Comparison of ENCODE assay signal across 20 cellular contexts in the genomic region with DNA sequence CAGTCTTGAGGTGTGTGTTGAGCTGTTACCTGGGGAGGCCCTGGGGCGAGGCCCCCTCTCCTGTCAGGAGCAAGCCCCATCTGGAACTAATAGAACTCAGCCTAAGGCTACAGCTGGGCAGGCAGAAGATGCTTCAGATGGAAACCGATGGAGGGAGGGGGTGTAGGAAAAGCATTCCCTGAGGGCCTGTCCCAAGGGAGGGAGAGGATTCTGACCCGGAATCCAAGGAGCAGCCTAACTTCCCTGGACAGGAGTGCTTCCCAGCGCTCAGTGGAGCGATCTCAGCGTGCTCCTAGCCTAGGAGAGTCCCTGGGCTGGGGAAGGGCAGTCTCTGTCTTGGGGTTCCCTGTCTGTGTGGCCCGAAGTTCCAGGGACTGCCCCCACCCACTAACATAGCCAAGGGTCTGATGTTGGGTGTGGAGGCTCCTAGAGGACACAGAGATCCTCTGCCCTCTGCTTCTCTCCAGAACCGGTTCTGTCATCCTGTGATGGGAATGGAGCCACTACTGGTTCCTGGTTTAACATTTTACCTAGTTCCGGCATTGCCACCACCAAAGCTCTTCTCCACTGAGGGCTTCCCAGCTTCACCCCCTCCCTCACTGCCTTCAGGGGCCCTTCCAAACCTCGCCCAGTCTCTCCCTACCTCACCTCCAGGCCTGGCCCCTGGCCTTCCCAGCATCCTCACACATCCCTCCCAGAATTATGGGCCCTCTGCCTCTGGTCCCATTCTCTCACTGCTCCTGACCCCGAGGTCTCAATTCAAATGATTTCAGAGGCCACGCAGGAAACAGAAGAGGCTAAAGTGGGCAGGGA. TPM values are rescaled to one million over a fixed set of nuclear protein-coding genes. Genes with fewer than 3 reads are reported as not detected.
DNase-seq lines count a peak whose midpoint lies in the region; ATAC-seq, FAIRE-seq and TF ChIP-seq lines count a peak whose summit lies in the region.
"Had no signal": no experiment of that assay in that cellular context is flagged by ENCODE, and none has a peak within 500 bp of the region (broad histone marks: within the 10 kb centered on the region; RNA-seq: fewer than 3 reads in every experiment).

No MANE protein-coding gene starts in this region.

- H3K27me3 Mint-ChIP-seq in glutamatergic neuron (ENCODE audit: unreplicated experiment) = peaks cover 18% of the 10 kb centered on the region

- no peak for TF ChIP-seq EP300 in A549 (IDR thresholded peaks at IDR 0.05)

- TF ChIP-seq RAD21 in A549 (conservative IDR thresholded peaks at IDR 0.05 in 1 of 2, IDR thresholded peaks at IDR 0.05 in 1 of 2) = no peak

- H3K4me3 Mint-ChIP-seq in glutamatergic neuron (ENCODE audit: unreplicated experiment) = peak overlapping the region; percentile 79
- H3K4me3 Mint-ChIP-seq: activated CD4-positive, alpha-beta T cell treated with anti-CD3 and anti-CD28 coated beads, Interleukin-2, amount 10 ng/mL, durations not matched to agents 7 days and 5 days had no signal

- WGBS in A549 (ENCODE audit: missing lambda C conversion rate) = 75% methylated on average over 12 of the region's 12 CpGs

- TF ChIP-seq CTCF in A549 (IDR thresholded peaks at IDR 0.05) (no peak), RWPE1 (conservative IDR thresholded peaks at IDR 0.05; ENCODE audit: low read depth) (no peak), glutamatergic neuron (IDR thresholded peaks at IDR 0.05; ENCODE audit: partially characterized antibody, unreplicated experiment) (no peak), dorsolateral prefrontal cortex (IDR thresholded peaks at IDR 0.05 in 54 of 56, conservative IDR thresholded peaks at IDR 0.05 in 2 of 56; ENCODE audit: low read depth in 1 of 56, partially characterized antibody in 56 of 56) (no peak)

- H3K36me3 ChIP-seq in HAP-1 (replicated peaks) = no peaks in the 10 kb centered on the region
- H3K36me3 ChIP-seq: ascending aorta, upper lobe of left lung had no signal

- FAIRE-seq in A549 (lab: Jason Lieb, UNC) = no peak
- FAIRE-seq: frontal cortex, RCC 7860, TTC549 had no signal

- H3K27ac ChIP-seq in A549 (no peak overlapping the region), RWPE1 (peak overlapping the region; percentile 27; the same call in 1 of the 2 replicates), dorsolateral prefrontal cortex (peak overlapping the region in 11 of 59 donors; percentile 4 to 64 (median 36))
- H3K27ac ChIP-seq: ascending aorta, upper lobe of left lung had no signal

- H3K36me3 Mint-ChIP-seq in glutamatergic neuron (ENCODE audit: unreplicated experiment) = peaks cover 6% of the 10 kb centered on the region

- H3K4me3 ChIP-seq in A549 (no peak overlapping the region), HAP-1 (no peak overlapping the region), dorsolateral prefrontal cortex (no peak overlapping the region)
- H3K4me3 ChIP-seq: ascending aorta, upper lobe of left lung had no signal

- no peaks in the 10 kb centered on the region for H3K4me1 ChIP-seq in A549
- peaks cover 15% of the 10 kb centered on the region; the same call in 1 of the 2 replicates for H3K4me1 ChIP-seq in HAP-1
- H3K4me1 ChIP-seq: ascending aorta had no signal

- H3K9me3 Mint-ChIP-seq in glutamatergic neuron (ENCODE audit: unreplicated experiment) = peaks cover 25% of the 10 kb centered on the region

- H3K27me3 ChIP-seq in HAP-1 (ENCODE audit: low read depth) (no peaks in the 10 kb centered on the region), dorsolateral prefrontal cortex (no peaks in the 10 kb centered on the region)
- H3K27me3 ChIP-seq: ascending aorta, upper lobe of left lung had no signal

- POLR2A ChIA-PET in A549 (lab: Yijun Ruan, JAX) (no interaction called here), RWPE1 (lab: Yijun Ruan, JAX; ENCODE audit: low non-redundant PET) (interaction anchor here (0.7 kb wide), 1 partner anchor 9 kb away, joined by 3 read pairs; no protein-coding TSS in a partner anchor)

- DNase-seq in A549 (ENCODE audit: low read depth in 1 of 2, low spot score in 1 of 2) (no peak), HAP-1 (ENCODE audit: low spot score in 2 of 2) (peak; percentile 28 to 53), RWPE1 (ENCODE audit: low spot score) (no peak), glutamatergic neuron (no peak), COR-L47 (lab: John Stamatoyannopoulos, UW) (no peak), GM19238 (ENCODE audit: insufficient read length, low spot score) (no peak), posterior vena cava (ENCODE audit: low spot score) (no peak), dorsolateral prefrontal cortex (no peak)
- DNase-seq: ACHN; activated CD4-positive, alpha-beta T cell treated with anti-CD3 and anti-CD28 coated beads, Interleukin-2, amount 10 ng/mL, durations not matched to agents 7 days and 5 days; activated naive CD4-positive, alpha-beta T cell treated with Interleukin-2 at 50 U/mL for 16 hours; cortex of kidney; Kasumi-1; NCI-H774 had no signal

- H3K9me3 ChIP-seq in A549 (peaks cover 5% of the 10 kb centered on the region; the same call in 1 of the 3 replicates), HAP-1 (no peaks in the 10 kb centered on the region)
- H3K9me3 ChIP-seq: ascending aorta, upper lobe of left lung had no signal

- ATAC-seq in A549 = peak; percentile 33 to 47; a peak in 3 of 6 replicates

- peaks cover 41% of the 10 kb centered on the region for H3K4me1 Mint-ChIP-seq in glutamatergic neuron (ENCODE audit: low read depth, unreplicated experiment)

- intact Hi-C loops in posterior vena cava (cut with DNase I) = loop anchor here in 1 of 2 donors (2.0 kb wide), 1 partner anchor 64 kb away; no protein-coding TSS in a partner anchor
- intact Hi-C loops in dorsolateral prefrontal cortex (cut with DNase I) = no loop called here

- no peak for TF ChIP-seq POLR2A in A549 (IDR thresholded peaks at IDR 0.05; ENCODE audit: low read length)

- no peak overlapping the region for H3K4me2 ChIP-seq in A549

- peak overlapping the region; percentile 88 for H3K27ac Mint-ChIP-seq in glutamatergic neuron (ENCODE audit: unreplicated experiment)

- CTCF ChIA-PET in A549 (lab: Yijun Ruan, JAX) = interaction anchor here (0.6 to 1.8 kb wide), 7 partner anchors 12 to 60 kb away, joined by 3 to 7 read pairs (median 3); no protein-coding TSS in a partner anchor
- CTCF ChIA-PET in RWPE1 (lab: Yijun Ruan, JAX) = no interaction called here

- in situ Hi-C loops in HAP-1 (cut with MboI; ENCODE audit: low sequenced_read_pairs) = no loop called here

TF ChIP-seq in A549, 52 proteins besides CTCF, POLR2A, EP300 and RAD21:
- TF ChIP-seq, protein P1, sequence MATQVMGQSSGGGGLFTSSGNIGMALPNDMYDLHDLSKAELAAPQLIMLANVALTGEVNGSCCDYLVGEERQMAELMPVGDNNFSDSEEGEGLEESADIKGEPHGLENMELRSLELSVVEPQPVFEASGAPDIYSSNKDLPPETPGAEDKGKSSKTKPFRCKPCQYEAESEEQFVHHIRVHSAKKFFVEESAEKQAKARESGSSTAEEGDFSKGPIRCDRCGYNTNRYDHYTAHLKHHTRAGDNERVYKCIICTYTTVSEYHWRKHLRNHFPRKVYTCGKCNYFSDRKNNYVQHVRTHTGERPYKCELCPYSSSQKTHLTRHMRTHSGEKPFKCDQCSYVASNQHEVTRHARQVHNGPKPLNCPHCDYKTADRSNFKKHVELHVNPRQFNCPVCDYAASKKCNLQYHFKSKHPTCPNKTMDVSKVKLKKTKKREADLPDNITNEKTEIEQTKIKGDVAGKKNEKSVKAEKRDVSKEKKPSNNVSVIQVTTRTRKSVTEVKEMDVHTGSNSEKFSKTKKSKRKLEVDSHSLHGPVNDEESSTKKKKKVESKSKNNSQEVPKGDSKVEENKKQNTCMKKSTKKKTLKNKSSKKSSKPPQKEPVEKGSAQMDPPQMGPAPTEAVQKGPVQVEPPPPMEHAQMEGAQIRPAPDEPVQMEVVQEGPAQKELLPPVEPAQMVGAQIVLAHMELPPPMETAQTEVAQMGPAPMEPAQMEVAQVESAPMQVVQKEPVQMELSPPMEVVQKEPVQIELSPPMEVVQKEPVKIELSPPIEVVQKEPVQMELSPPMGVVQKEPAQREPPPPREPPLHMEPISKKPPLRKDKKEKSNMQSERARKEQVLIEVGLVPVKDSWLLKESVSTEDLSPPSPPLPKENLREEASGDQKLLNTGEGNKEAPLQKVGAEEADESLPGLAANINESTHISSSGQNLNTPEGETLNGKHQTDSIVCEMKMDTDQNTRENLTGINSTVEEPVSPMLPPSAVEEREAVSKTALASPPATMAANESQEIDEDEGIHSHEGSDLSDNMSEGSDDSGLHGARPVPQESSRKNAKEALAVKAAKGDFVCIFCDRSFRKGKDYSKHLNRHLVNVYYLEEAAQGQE (IDR thresholded peaks at IDR 0.05) = no peak
- TF ChIP-seq, protein P2, sequence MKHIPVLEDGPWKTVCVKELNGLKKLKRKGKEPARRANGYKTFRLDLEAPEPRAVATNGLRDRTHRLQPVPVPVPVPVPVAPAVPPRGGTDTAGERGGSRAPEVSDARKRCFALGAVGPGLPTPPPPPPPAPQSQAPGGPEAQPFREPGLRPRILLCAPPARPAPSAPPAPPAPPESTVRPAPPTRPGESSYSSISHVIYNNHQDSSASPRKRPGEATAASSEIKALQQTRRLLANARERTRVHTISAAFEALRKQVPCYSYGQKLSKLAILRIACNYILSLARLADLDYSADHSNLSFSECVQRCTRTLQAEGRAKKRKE (CRISPR knock-in tag; IDR thresholded peaks at IDR 0.05; ENCODE audit: low read depth) = no peak
- TF ChIP-seq, protein P3, sequence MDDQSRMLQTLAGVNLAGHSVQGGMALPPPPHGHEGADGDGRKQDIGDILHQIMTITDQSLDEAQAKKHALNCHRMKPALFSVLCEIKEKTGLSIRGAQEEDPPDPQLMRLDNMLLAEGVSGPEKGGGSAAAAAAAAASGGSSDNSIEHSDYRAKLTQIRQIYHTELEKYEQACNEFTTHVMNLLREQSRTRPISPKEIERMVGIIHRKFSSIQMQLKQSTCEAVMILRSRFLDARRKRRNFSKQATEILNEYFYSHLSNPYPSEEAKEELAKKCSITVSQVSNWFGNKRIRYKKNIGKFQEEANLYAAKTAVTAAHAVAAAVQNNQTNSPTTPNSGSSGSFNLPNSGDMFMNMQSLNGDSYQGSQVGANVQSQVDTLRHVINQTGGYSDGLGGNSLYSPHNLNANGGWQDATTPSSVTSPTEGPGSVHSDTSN (IDR thresholded peaks at IDR 0.05) = no peak

RNA-seq across cellular contexts. Expression of gene RTN4RL1, which starts 58.7 kb away (rescaled TPM):
- polyA plus RNA-seq in A549 (2011; rRNA removed) = 0.39 and 0.46 TPM in 2 replicates
- 0.96 and 1.8 TPM in 2 replicates for polyA plus RNA-seq in A549 (2012; cell fraction: cytosol; rRNA removed)
- polyA plus RNA-seq in A549 (2012; cell fraction: nucleus; rRNA removed) = 1.8 and 2.1 TPM in 2 replicates
- 1.4 to 1.8 TPM (median 1.5 TPM) in 3 replicates for polyA plus RNA-seq in A549 (2017; fragmentation: RNase III; extraction: RNeasy Plus Mini Kit Qiagen cat#74134 plus additional on column Dnase treatment)
- polyA minus RNA-seq in A549 (2011; rRNA and poly(A)+ RNA removed) = 0.44 and 0.45 TPM in 2 replicates
- total RNA-seq in glutamatergic neuron (ENCODE audit: unreplicated experiment) = 50.3 TPM
- total RNA-seq in posterior vena cava = 1 to 10 TPM; 1.3 to 4.3 TPM
- 10 to 100 TPM in 119 of 120 experiments, 1 to 10 TPM in 1; 4.8 to 43.6 (median 22.0) TPM for total RNA-seq in dorsolateral prefrontal cortex
- total RNA-seq: Daoy had no signal

Comparison
In these comparisons a context has a peak if more than half of its experiments do, and no peak if none do; other contexts are left out.
1. DNase-seq: peak in HAP-1 (2 of 2); none in A549 (0 of 2), RWPE1 (single experiment), glutamatergic neuron (single experiment), COR-L47 (single experiment), GM19238 (single experiment), posterior vena cava (single experiment) and dorsolateral prefrontal cortex (0 of 10).